30 cellular contexts compared by ENCODE assay signal in the genomic region with DNA sequence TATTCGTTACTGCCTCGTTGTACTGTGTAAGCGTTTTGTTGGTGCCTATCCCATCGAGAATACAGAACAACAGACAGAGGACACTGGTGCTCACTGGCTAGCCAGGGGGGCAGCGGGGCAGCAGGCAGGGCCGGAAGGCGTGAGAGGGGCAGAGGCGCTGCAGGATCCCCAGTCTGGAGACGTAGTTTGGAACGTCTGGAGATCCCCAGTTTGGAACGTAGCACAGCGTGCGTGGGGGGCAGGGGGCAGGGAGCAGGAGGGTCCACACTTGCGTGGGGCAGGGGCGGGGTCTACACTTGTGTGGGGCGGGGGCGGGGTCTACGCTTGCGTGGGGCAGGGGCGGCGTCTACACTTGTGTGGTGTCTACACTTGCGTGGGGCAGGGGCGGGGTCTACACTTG.
"Had no signal": no experiment of that assay in that cellular context is flagged by ENCODE, and none has a peak within 500 bp of the region (broad histone marks: within the 10 kb centered on the region; RNA-seq: fewer than 3 reads in every experiment).

No MANE protein-coding gene starts in this region.

- H3K9me3 Mint-ChIP-seq: immature natural killer cell, nephron, neural crest cell had no signal

- H3K4me3 ChIP-seq: heart left ventricle, left ventricle myocardium inferior, lower lobe of right lung, ovary, prostate gland, skin epidermis, stomach, testis, thyroid gland, upper lobe of right lung had no signal

- FAIRE-seq: islet of Langerhans, urothelium cell line had no signal

- H3K9me3 ChIP-seq: heart left ventricle, left ventricle myocardium inferior, lower lobe of right lung, neutrophil, ovary, prostate gland, stomach, testis, thyroid gland, upper lobe of right lung had no signal

- H3K4me1 Mint-ChIP-seq: immature natural killer cell, naive B cell had no signal

- H3K27ac Mint-ChIP-seq: immature natural killer cell had no signal

- H3K4me3 Mint-ChIP-seq: immature natural killer cell, naive B cell, nephron, neural crest cell had no signal

- H3K27ac ChIP-seq: heart left ventricle, left ventricle myocardium inferior, lower lobe of right lung, neutrophil, ovary, prostate gland, skin epidermis, stomach, testis, thyroid gland, upper lobe of right lung had no signal

- H3K4me1 ChIP-seq: left ventricle myocardium inferior, lower lobe of right lung, prostate gland, stomach, testis, upper lobe of right lung had no signal

- DNase-seq: glutamatergic neuron; hypothalamus; immature natural killer cell; left ventricle myocardium inferior; lower lobe of right lung; mammary epithelial cell; mesenchymal stem cell; naive B cell; occipital lobe; ovary; right cardiac atrium; stimulated activated CD4-positive, alpha-beta T cell treated with anti-CD3 and anti-CD28 coated beads, Interleukin-12 subunit alpha, Interleukin-12 subunit beta, amount 100 ng/mL, for 4 hours; stimulated activated CD4-positive, alpha-beta T cell treated with anti-CD3 and anti-CD28 coated beads, Interleukin-15, amount 100 ng/mL, for 24 hours; stimulated activated CD4-positive, alpha-beta T cell treated with anti-CD3 and anti-CD28 coated beads, Interleukin-2, amount 100 ng/mL, for 24 hours; stimulated activated CD4-positive, alpha-beta T cell treated with anti-CD3 and anti-CD28 coated beads, Interleukin-4, amount 100 ng/mL, for 1 hour; stimulated activated naive CD4-positive, alpha-beta T cell; stomach; testis; thyroid gland; trophoblast cell; upper lobe of right lung had no signal

- H3K36me3 ChIP-seq: heart left ventricle, left ventricle myocardium inferior, lower lobe of right lung, neutrophil, ovary, prostate gland, stomach, thyroid gland, upper lobe of right lung had no signal

- ATAC-seq: heart left ventricle, lower lobe of right lung, right cardiac atrium, sciatic nerve, upper lobe of right lung had no signal
